ENCODE assay signal across 9 cellular contexts in the genomic region with DNA sequence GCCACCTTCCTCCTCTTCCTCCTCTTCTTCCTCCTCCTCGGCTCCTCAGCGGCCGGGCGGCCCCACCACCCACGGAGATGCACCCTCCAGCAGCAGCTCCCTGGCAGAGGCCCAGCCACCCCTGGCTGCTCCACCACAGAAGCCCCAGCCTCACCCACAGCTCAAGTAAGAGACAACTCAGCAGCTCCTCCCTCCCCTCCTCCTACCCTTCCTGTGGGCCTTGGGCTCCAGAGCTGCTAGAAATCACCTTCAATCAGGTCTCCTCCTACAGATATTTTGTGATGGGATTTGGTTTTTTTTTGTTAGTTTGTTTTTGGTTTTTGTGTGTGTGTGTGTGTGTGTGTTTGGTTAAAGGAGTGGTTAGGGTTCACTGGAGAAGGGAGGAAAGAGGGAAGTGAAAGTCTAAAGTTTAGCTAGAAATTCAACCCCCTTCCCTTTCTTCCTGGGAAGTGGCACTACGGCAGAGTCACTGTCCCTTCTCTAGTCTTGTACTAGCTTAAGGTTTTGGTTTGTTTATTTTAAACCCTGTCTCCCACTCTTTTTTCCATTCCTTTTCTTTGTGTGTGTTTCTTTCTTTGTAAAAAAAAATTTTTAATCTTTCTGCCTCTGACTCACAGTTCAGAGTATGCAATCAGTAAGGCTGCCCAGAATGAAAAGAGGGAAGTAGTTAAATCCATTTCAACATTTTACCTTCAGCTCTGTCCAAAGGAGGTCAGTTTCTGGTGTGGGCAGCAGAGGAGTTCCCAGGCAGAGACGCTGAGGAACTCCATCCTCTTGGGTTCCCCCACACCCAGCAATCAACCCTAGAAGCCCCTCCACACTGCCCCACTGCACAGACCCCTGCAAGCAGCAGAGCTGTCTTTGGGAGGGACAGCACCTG. TPM values are rescaled to one million over a fixed set of nuclear protein-coding genes. Genes with fewer than 3 reads are reported as not detected.
A peak's percentile ranks its signal among the peaks of the same experiment; 100 is the strongest.
DNase-seq lines count a peak whose midpoint lies in the region; ATAC-seq and TF ChIP-seq lines count a peak whose summit lies in the region.
"Had no signal": no experiment of that assay in that cellular context is flagged by ENCODE, and none has a peak within 500 bp of the region (broad histone marks: within the 10 kb centered on the region; RNA-seq: fewer than 3 reads in every experiment).

No MANE protein-coding gene starts in this region.

- peak; percentile 67 for ATAC-seq in GM21360 (IDR thresholded peaks at IDR 0.05; ENCODE audit: unreplicated experiment)
- ATAC-seq in left cardiac atrium, result peak; percentile 76 to 88

- peak overlapping the region; percentile 74 to 93 for H3K4me3 Mint-ChIP-seq in CD14-positive monocyte

- H3K4me1 Mint-ChIP-seq in CD14-positive monocyte, result peaks cover 77% of the 10 kb centered on the region

- H3K9me2 ChIP-seq in MM.1S (replicated peaks; ENCODE audit: insufficient read depth, low read length), result no peaks in the 10 kb centered on the region

- peaks cover 0 to 6% (median 0%) of the 10 kb centered on the region in 3 donors for H3K27me3 Mint-ChIP-seq in CD14-positive monocyte (ENCODE audit: low read depth in 3 of 3)

- H3K27ac Mint-ChIP-seq in CD14-positive monocyte, result peak overlapping the region; percentile 98 to 100 (median 100)

- H3K79me2 ChIP-seq in MM.1S (ENCODE audit: low read length), result no peaks in the 10 kb centered on the region

- no peak overlapping the region for H3K4me2 ChIP-seq in MM.1S (ENCODE audit: low read depth, low read length)

- no peak overlapping the region for H2AFZ ChIP-seq in MM.1S (ENCODE audit: low read length)

- no peaks in the 10 kb centered on the region for H3F3A ChIP-seq in MM.1S (ENCODE audit: insufficient read depth, low read length)

- no peak overlapping the region for H3K4me3 ChIP-seq in MM.1S (ENCODE audit: low read length)

- no peaks in the 10 kb centered on the region for H3K9me3 Mint-ChIP-seq in CD14-positive monocyte

- H3K36me3 ChIP-seq in MM.1S (replicated peaks; ENCODE audit: insufficient read depth, low read length), result no peaks in the 10 kb centered on the region

- H3K27ac ChIP-seq in MM.1S (ENCODE audit: low read length), result no peak overlapping the region

- H3K27me3 ChIP-seq in MM.1S (replicated peaks; ENCODE audit: insufficient read depth, low read length), result no peaks in the 10 kb centered on the region

- intact Hi-C loops in CD14-positive monocyte (cut with micrococcal nuclease), result loop anchor here in 1 of 2 donors (10.0 kb wide), 1 partner anchor 207 kb away; no protein-coding TSS in a partner anchor
- intact Hi-C loops in left cardiac atrium (cut with DNase I), result no loop called here

- no peaks in the 10 kb centered on the region for H4K20me1 ChIP-seq in MM.1S (ENCODE audit: insufficient read depth, low read length)

- H3K9ac ChIP-seq in MM.1S (ENCODE audit: low read length), result no peak overlapping the region

- DNase-seq in CD14-positive monocyte (ENCODE audit: low spot score) (peak; percentile 72), HK-2 (ENCODE audit: unreplicated experiment) (peak; percentile 43), activated T-cell treated with anti-CD3 and anti-CD28 coated beads for 48 hours (ENCODE audit: low read depth) (peak; percentile 79), left cardiac atrium (peak; percentile 48), MM.1S (no peak), NCI-H2171 (lab: John Stamatoyannopoulos, UW) (no peak)
- peak; percentile 74 to 82 for DNase-seq in stimulated activated CD4-positive, alpha-beta T cell treated with anti-CD3 and anti-CD28 coated beads, Interleukin-2, amount 100 ng/mL, for 24 hours

- H3K4me1 ChIP-seq in MM.1S (ENCODE audit: low read length), result no peaks in the 10 kb centered on the region

- TF ChIP-seq CTCF in CD14-positive monocyte (IDR thresholded peaks at IDR 0.05) (no peak), MM.1S (IDR thresholded peaks at IDR 0.05; ENCODE audit: low read length) (no peak)

- no peaks in the 10 kb centered on the region for H3K9me3 ChIP-seq in MM.1S (replicated peaks; ENCODE audit: insufficient read depth, low read length)

- H3K36me3 Mint-ChIP-seq in CD14-positive monocyte, result peaks cover 0 to 2% of the 10 kb centered on the region in 2 donors

RNA-seq across cellular contexts. Expression of gene TIMP4, which starts 29.0 kb away (rescaled TPM):
- polyA plus RNA-seq in CD14-positive monocyte, result not detected
- total RNA-seq in left cardiac atrium, result 10 to 100 TPM; 54.5 to 72.8 TPM
- total RNA-seq: glomerular endothelial cell had no signal

Comparison
In these comparisons a context has a peak if more than half of its experiments do, and no peak if none do; other contexts are left out.
1. DNase-seq: peak in CD14-positive monocyte (single experiment), HK-2 (single experiment), activated T-cell treated with anti-CD3 and anti-CD28 coated beads for 48 hours (single experiment), left cardiac atrium (single experiment) and stimulated activated CD4-positive, alpha-beta T cell treated with anti-CD3 and anti-CD28 coated beads, Interleukin-2, amount 100 ng/mL, for 24 hours (2 of 2); none in MM.1S (single experiment) and NCI-H2171 (single experiment).